Comparison of ENCODE assay signal across 12 cellular contexts in genomic region chr5:157049605-157050004, GRCh38. TPM values are rescaled to one million over a fixed set of nuclear protein-coding genes. Genes with fewer than 3 reads are reported as not detected.
DNase-seq lines count a peak whose midpoint lies in the region; ATAC-seq and TF ChIP-seq lines count a peak whose summit lies in the region.
"Had no signal": no experiment of that assay in that cellular context is flagged by ENCODE, and none has a peak within 500 bp of the region (broad histone marks: within the 10 kb centered on the region; RNA-seq: fewer than 3 reads in every experiment).

No MANE protein-coding gene starts in this region.

- in situ Hi-C loops in transverse colon (cut with MboI; ENCODE audit: low pct_ligation_motif_present in 1 of 4, low pct_unique_long_range_greater_than_20kb in 1 of 4, low sequenced_read_pairs in 3 of 4), result no loop called here

- H3K27me3 Mint-ChIP-seq in activated naive CD4-positive, alpha-beta T cell treated with anti-CD3 and anti-CD28 coated beads, Interleukin-2, amount 50 U/mL, for 24 hours, result no peaks in the 10 kb centered on the region

- no peak for ATAC-seq in PC-3
- ATAC-seq in HG03457 (IDR thresholded peaks at IDR 0.05; ENCODE audit: unreplicated experiment), result no peak
- ATAC-seq in GM21515 (IDR thresholded peaks at IDR 0.05; ENCODE audit: unreplicated experiment), result no peak
- ATAC-seq: gastrocnemius medialis had no signal

- no peaks in the 10 kb centered on the region for H3F3A ChIP-seq in PC-3 (ENCODE audit: low read length, unreplicated experiment)

- no peaks in the 10 kb centered on the region for H3K9me3 Mint-ChIP-seq in activated naive CD4-positive, alpha-beta T cell treated with anti-CD3 and anti-CD28 coated beads, Interleukin-2, amount 50 U/mL, for 24 hours

- CTCF ChIA-PET in PC-3 (lab: Charles Lee), result no interaction called here

- H3K36me3 ChIP-seq in PC-3 (ENCODE audit: low read depth, low read length) (no peaks in the 10 kb centered on the region), transverse colon (no peaks in the 10 kb centered on the region)
- H3K36me3 ChIP-seq: gastrocnemius medialis, right atrium auricular region, upper lobe of right lung had no signal

- H3K4me3 ChIP-seq in PC-3 (ENCODE audit: low read length) (no peak overlapping the region), transverse colon (no peak overlapping the region)
- H3K4me3 ChIP-seq: gastrocnemius medialis, right atrium auricular region, upper lobe of right lung had no signal

- intact Hi-C loops in PC-3 (cut with micrococcal nuclease) (no loop called here), transverse colon (cut with DNase I; ENCODE audit: low total_unique reads) (no loop called here)

- H3K4me1 Mint-ChIP-seq in activated naive CD4-positive, alpha-beta T cell treated with anti-CD3 and anti-CD28 coated beads, Interleukin-2, amount 50 U/mL, for 24 hours, result peaks cover 63% of the 10 kb centered on the region

- H3K79me2 ChIP-seq in PC-3 (ENCODE audit: low read length), result no peaks in the 10 kb centered on the region

- no TSS peak for BruUV-seq in PC-3 (replicated peaks; lab: Mats Ljungman, UMichigan)

- peaks cover 4% of the 10 kb centered on the region for H3K36me3 Mint-ChIP-seq in activated naive CD4-positive, alpha-beta T cell treated with anti-CD3 and anti-CD28 coated beads, Interleukin-2, amount 50 U/mL, for 24 hours

- peaks cover 13% of the 10 kb centered on the region; the same call in 1 of the 2 replicates for H3K27me3 ChIP-seq in PC-3 (ENCODE audit: low read length)
- H3K27me3 ChIP-seq in transverse colon, result no peaks in the 10 kb centered on the region
- H3K27me3 ChIP-seq: gastrocnemius medialis, right atrium auricular region, upper lobe of right lung had no signal

- POLR2A ChIA-PET in PC-3 (lab: Charles Lee; ENCODE audit: unreplicated experiment), result interaction anchor here (0.7 kb wide), 1 partner anchor 10 kb away, joined by 6 read pairs; the partner anchor contains the start of gene HAVCR1

- H3K9ac ChIP-seq in PC-3 (ENCODE audit: low read length), result no peak overlapping the region

- TF ChIP-seq EP300 in transverse colon (IDR thresholded peaks at IDR 0.05; ENCODE audit: low read depth), result no peak

- DNase-seq in activated naive CD4-positive, alpha-beta T cell (lab: John Stamatoyannopoulos, UW), result no peak
- DNase-seq in PC-3, result peak; percentile 47
- DNase-seq in glomerular visceral epithelial cell (ENCODE audit: extremely low spot score), result peak; percentile 89
- no peak for DNase-seq in transverse colon
- no peak for DNase-seq in cerebellum (ENCODE audit: low spot score)
- DNase-seq: gastrocnemius medialis, upper lobe of right lung had no signal

- H3K4me1 ChIP-seq in PC-3 (ENCODE audit: insufficient read depth, low read length), result peaks cover 8% of the 10 kb centered on the region; the same call in 1 of the 2 replicates
- peaks cover 0 to 49% (median 11%) of the 10 kb centered on the region in 4 donors for H3K4me1 ChIP-seq in transverse colon
- H3K4me1 ChIP-seq: gastrocnemius medialis, right atrium auricular region, upper lobe of right lung had no signal

- H2AFZ ChIP-seq in PC-3 (ENCODE audit: low read length), result peak overlapping the region; percentile 17; the same call in 1 of the 2 replicates

- TF ChIP-seq POLR2A in transverse colon (IDR thresholded peaks at IDR 0.05), result no peak

- H3K27ac ChIP-seq in PC-3 (ENCODE audit: low read length) (no peak overlapping the region), transverse colon (peak overlapping the region; percentile 38 to 73 (median 65))
- H3K27ac ChIP-seq: C4-2B, gastrocnemius medialis, right atrium auricular region, upper lobe of right lung had no signal

- no peak for TF ChIP-seq CTCF in PC-3 (conservative IDR thresholded peaks at IDR 0.05; ENCODE audit: low read depth, low read length)
- TF ChIP-seq CTCF in transverse colon (IDR thresholded peaks at IDR 0.05), result no peak

- no peaks in the 10 kb centered on the region for H3K9me3 ChIP-seq in PC-3 (ENCODE audit: low read length)
- H3K9me3 ChIP-seq in transverse colon, result no peaks in the 10 kb centered on the region
- H3K9me3 ChIP-seq: gastrocnemius medialis, right atrium auricular region, upper lobe of right lung had no signal

- no peak overlapping the region for H3K4me2 ChIP-seq in PC-3 (ENCODE audit: low read length)

- H3K4me3 Mint-ChIP-seq in activated naive CD4-positive, alpha-beta T cell treated with anti-CD3 and anti-CD28 coated beads, Interleukin-2, amount 50 U/mL, for 24 hours, result peak overlapping the region; percentile 76

- no peaks in the 10 kb centered on the region for H3K9me2 ChIP-seq in PC-3 (replicated peaks; ENCODE audit: low read length)

- H3K27ac Mint-ChIP-seq in activated naive CD4-positive, alpha-beta T cell treated with anti-CD3 and anti-CD28 coated beads, Interleukin-2, amount 50 U/mL, for 24 hours, result peak overlapping the region; percentile 83

- WGBS in transverse colon (ENCODE audit: low coverage in 1 of 2), 2 donors, result 36 to 42% methylated on average over 1 of the region's 1 CpG

- H4K20me1 ChIP-seq in PC-3 (ENCODE audit: low read length), result no peaks in the 10 kb centered on the region

RNA-seq across cellular contexts. Expression of gene HAVCR1, which starts 9.3 kb away (rescaled TPM):
- not detected in 2 replicates for total RNA-seq in PC-3 (2014; rRNA removed)
- total RNA-seq in transverse colon, result 1 to 10 TPM in 2 of 4 donors, under 1 TPM in 1, not detected in 1; 0.60 to 3.7 (median 2.9) TPM
- 0.36 TPM for total RNA-seq in cerebellum
- total RNA-seq: gastrocnemius medialis, right atrium auricular region, upper lobe of right lung had no signal

RNA-seq across cellular contexts. Expression of gene HAVCR2, which starts 59.2 kb away (rescaled TPM):
- total RNA-seq in PC-3 (2014; rRNA removed), result 0.04 TPM in 1 of 2 replicates, not detected in the other
- total RNA-seq in transverse colon, result 1 to 10 TPM in 3 of 4 donors, under 1 TPM in 1; 0.20 to 6.7 (median 3.2) TPM
- 4.5 TPM for total RNA-seq in cerebellum

Comparison
In these comparisons a context has a peak if more than half of its experiments do, and no peak if none do; other contexts are left out.
1. DNase-seq: peak in PC-3 (single experiment) and glomerular visceral epithelial cell (single experiment); none in activated naive CD4-positive, alpha-beta T cell (0 of 4), transverse colon (single experiment) and cerebellum (single experiment).